ENCODE assay signal across 8 cellular contexts in genomic region chr3:127970966-127971592, GRCh38. TPM values are rescaled to one million over a fixed set of nuclear protein-coding genes. Genes with fewer than 3 reads are reported as not detected.
DNase-seq lines count a peak whose midpoint lies in the region; ATAC-seq and TF ChIP-seq lines count a peak whose summit lies in the region.

No MANE protein-coding gene starts in this region.

- peak; percentile 70 for ATAC-seq in GM19463 (IDR thresholded peaks at IDR 0.05; ENCODE audit: unreplicated experiment)

- H3K4me1 Mint-ChIP-seq in CD4-positive, alpha-beta memory T cell, result no peaks in the 10 kb centered on the region
- H3K4me1 Mint-ChIP-seq in glutamatergic neuron (ENCODE audit: low read depth, unreplicated experiment), result no peaks in the 10 kb centered on the region
- no peaks in the 10 kb centered on the region for H3K4me1 Mint-ChIP-seq in T-helper 2 cell treated with Interferon-gamma antibody and Interleukin-4, amounts not matched to agents 5 μg/mL and 100 μg/mL, for 36 hours (ENCODE audit: low read depth)

- H3K9me3 ChIP-seq in CD4-positive, alpha-beta memory T cell (ENCODE audit: control insufficient read depth in 1 of 2, low read length in 2 of 2), result no peaks in the 10 kb centered on the region

- peaks cover 0 to 2% (median 0%) of the 10 kb centered on the region in 8 donors for H3K9me3 Mint-ChIP-seq in CD4-positive, alpha-beta memory T cell
- no peaks in the 10 kb centered on the region for H3K9me3 Mint-ChIP-seq in glutamatergic neuron (ENCODE audit: unreplicated experiment)
- no peaks in the 10 kb centered on the region for H3K9me3 Mint-ChIP-seq in T-helper 2 cell treated with Interferon-gamma antibody and Interleukin-4, amounts not matched to agents 5 μg/mL and 100 μg/mL, for 36 hours

- peak in 4 of 5 donors; percentile 5 to 18 (median 12) for DNase-seq in CD4-positive, alpha-beta memory T cell
- peak; percentile 85 for DNase-seq in NCI-H2081 (lab: John Stamatoyannopoulos, UW)
- DNase-seq in glutamatergic neuron, result no peak
- peak; percentile 70 for DNase-seq in pons (ENCODE audit: low spot score)
- no peak for DNase-seq in T-helper 2 cell treated with Interferon-gamma antibody and Interleukin-4, amounts not matched to agents 5 μg/mL and 100 μg/mL, for 36 hours (ENCODE audit: low spot score)
- no peak for DNase-seq in activated CD4-positive, CD25-positive, alpha-beta regulatory T cell treated with anti-CD3 and anti-CD28 coated beads, Interleukin-2, amount 50 U/mL, for 72 hours

- H3K4me1 ChIP-seq in CD4-positive, alpha-beta memory T cell (ENCODE audit: insufficient read depth, low read length), result no peaks in the 10 kb centered on the region

- H3K27ac ChIP-seq in CD4-positive, alpha-beta memory T cell (ENCODE audit: low read depth, low read length), result no peak overlapping the region

- no peak overlapping the region for H3K4me3 Mint-ChIP-seq in CD4-positive, alpha-beta memory T cell
- H3K4me3 Mint-ChIP-seq in glutamatergic neuron (ENCODE audit: unreplicated experiment), result no peak overlapping the region
- no peak overlapping the region for H3K4me3 Mint-ChIP-seq in T-helper 2 cell treated with Interferon-gamma antibody and Interleukin-4, amounts not matched to agents 5 μg/mL and 100 μg/mL, for 36 hours

- H3K36me3 Mint-ChIP-seq in CD4-positive, alpha-beta memory T cell, result no peaks in the 10 kb centered on the region
- H3K36me3 Mint-ChIP-seq in glutamatergic neuron (ENCODE audit: unreplicated experiment), result peaks cover 4% of the 10 kb centered on the region
- no peaks in the 10 kb centered on the region for H3K36me3 Mint-ChIP-seq in T-helper 2 cell treated with Interferon-gamma antibody and Interleukin-4, amounts not matched to agents 5 μg/mL and 100 μg/mL, for 36 hours (ENCODE audit: low read depth)

- no peaks in the 10 kb centered on the region for H3K36me3 ChIP-seq in CD4-positive, alpha-beta memory T cell (ENCODE audit: insufficient read depth, low read length)

- TF ChIP-seq CTCF in WI38 (IDR thresholded peaks at IDR 0.05; ENCODE audit: low read depth, low read length) (peak; percentile 61), glutamatergic neuron (IDR thresholded peaks at IDR 0.05; ENCODE audit: partially characterized antibody, unreplicated experiment) (peak; percentile 53)

- POLR2A ChIA-PET in CD4-positive, alpha-beta memory T cell (lab: Charles Lee; ENCODE audit: partially characterized antibody), result no interaction called here

- intact Hi-C loops in CD4-positive, alpha-beta memory T cell (cut with micrococcal nuclease), result loop anchor here (1.0 kb wide), 1 partner anchor 319 kb away; no protein-coding TSS in a partner anchor

- no peak overlapping the region for H3K27ac Mint-ChIP-seq in CD4-positive, alpha-beta memory T cell
- H3K27ac Mint-ChIP-seq in glutamatergic neuron (ENCODE audit: unreplicated experiment), result no peak overlapping the region
- H3K27ac Mint-ChIP-seq in T-helper 2 cell treated with Interferon-gamma antibody and Interleukin-4, amounts not matched to agents 5 μg/mL and 100 μg/mL, for 36 hours, result no peak overlapping the region

- no peak overlapping the region for H3K4me3 ChIP-seq in CD4-positive, alpha-beta memory T cell (ENCODE audit: low read length in 2 of 2)
- H3K4me3 ChIP-seq in WI38 (ENCODE audit: low read depth, low read length), result no peak overlapping the region

- no peaks in the 10 kb centered on the region for H3K27me3 ChIP-seq in CD4-positive, alpha-beta memory T cell (ENCODE audit: insufficient read depth, low read length)

- CTCF ChIA-PET in CD4-positive, alpha-beta memory T cell (lab: Charles Lee; ENCODE audit: partially characterized antibody), result interaction anchor here (2.5 kb wide), 1 partner anchor 396 kb away, joined by 8 read pairs; no protein-coding TSS in a partner anchor

- H3K27me3 Mint-ChIP-seq in CD4-positive, alpha-beta memory T cell, result peaks cover 6 to 14% of the 10 kb centered on the region in 2 donors
- peaks cover 6% of the 10 kb centered on the region for H3K27me3 Mint-ChIP-seq in glutamatergic neuron (ENCODE audit: unreplicated experiment)
- peaks cover 36% of the 10 kb centered on the region for H3K27me3 Mint-ChIP-seq in T-helper 2 cell treated with Interferon-gamma antibody and Interleukin-4, amounts not matched to agents 5 μg/mL and 100 μg/mL, for 36 hours (ENCODE audit: low read depth)

RNA-seq across cellular contexts. Expression of gene KBTBD12, which starts 56.0 kb away (rescaled TPM):
- not detected for total RNA-seq in CD4-positive, alpha-beta memory T cell
- polyA plus RNA-seq in CD4-positive, alpha-beta memory T cell, result under 1 TPM in 1 of 2 donors, not detected in 1; 0.06 TPM
- not detected for total RNA-seq in glutamatergic neuron (ENCODE audit: unreplicated experiment)

Comparison
In these comparisons a context has a peak if more than half of its experiments do, and no peak if none do; other contexts are left out.
1. DNase-seq: peak in CD4-positive, alpha-beta memory T cell (4 of 5), NCI-H2081 (2 of 2) and pons (single experiment); none in glutamatergic neuron (single experiment), T-helper 2 cell treated with Interferon-gamma antibody and Interleukin-4, amounts not matched to agents 5 μg/mL and 100 μg/mL, for 36 hours (single experiment) and activated CD4-positive, CD25-positive, alpha-beta regulatory T cell treated with anti-CD3 and anti-CD28 coated beads, Interleukin-2, amount 50 U/mL, for 72 hours (single experiment).